In genomic region chr21:43603641-43604504, GRCh38 we compare ENCODE assay signal across 11 cellular contexts. TPM values are rescaled to one million over a fixed set of nuclear protein-coding genes. Genes with fewer than 3 reads are reported as not detected.
DNase-seq lines count a peak whose midpoint lies in the region; ATAC-seq and TF ChIP-seq lines count a peak whose summit lies in the region.
"Had no signal": no experiment of that assay in that cellular context is flagged by ENCODE, and none has a peak within 500 bp of the region (broad histone marks: within the 10 kb centered on the region; RNA-seq: fewer than 3 reads in every experiment).

No MANE protein-coding gene starts in this region.

- no peaks in the 10 kb centered on the region for H3K9me3 ChIP-seq in skeletal muscle satellite cell (replicated peaks; ENCODE audit: low read length)
- H3K9me3 ChIP-seq in OCI-LY7 (ENCODE audit: low read length): no peaks in the 10 kb centered on the region

- CTCF ChIA-PET in OCI-LY7 (lab: Charles Lee; ENCODE audit: unreplicated experiment): no interaction called here

- no peak overlapping the region for H3K27ac ChIP-seq in OCI-LY7 (ENCODE audit: low read depth, low read length, poor library complexity, severe bottlenecking)

- BruUV-seq in OCI-LY7 (replicated peaks; lab: Mats Ljungman, UMichigan): no TSS peak

- H3K4me2 ChIP-seq in skeletal muscle satellite cell (ENCODE audit: low read length): no peak overlapping the region
- no peak overlapping the region for H3K4me2 ChIP-seq in OCI-LY7 (ENCODE audit: low read length)

- H3K36me3 ChIP-seq in skeletal muscle satellite cell (ENCODE audit: insufficient read depth, low read length): no peaks in the 10 kb centered on the region
- H3K36me3 ChIP-seq in OCI-LY7 (ENCODE audit: insufficient read depth, low read length): no peaks in the 10 kb centered on the region

- H3K4me3 ChIP-seq in foreskin fibroblast (ENCODE audit: low read depth in 1 of 2, low read length in 2 of 2) (no peak overlapping the region), skeletal muscle satellite cell (ENCODE audit: low read length) (no peak overlapping the region), OCI-LY7 (ENCODE audit: low read depth, low read length, poor library complexity, severe bottlenecking) (no peak overlapping the region)

- H3K4me1 ChIP-seq in skeletal muscle satellite cell (ENCODE audit: control insufficient read depth, insufficient read depth, low read length): peaks cover 90% of the 10 kb centered on the region
- peaks cover 4% of the 10 kb centered on the region for H3K4me1 ChIP-seq in OCI-LY7 (ENCODE audit: insufficient read depth, low read length, poor library complexity, severe bottlenecking)

- no peaks in the 10 kb centered on the region for H3K27me3 ChIP-seq in skeletal muscle satellite cell (ENCODE audit: control insufficient read depth, insufficient read depth, low read length)

- no peaks in the 10 kb centered on the region for H4K20me1 ChIP-seq in OCI-LY7 (ENCODE audit: insufficient read depth, low read length)

- no peaks in the 10 kb centered on the region for H3K79me2 ChIP-seq in OCI-LY7 (ENCODE audit: insufficient read depth, low read depth, low read length)

- H3K9ac ChIP-seq in skeletal muscle satellite cell (ENCODE audit: low read depth, low read length): peak overlapping the region; percentile 15

- intact Hi-C loops in OCI-LY7 (cut with micrococcal nuclease; ENCODE audit: unreplicated experiment): no loop called here

- ATAC-seq in GM21723 (IDR thresholded peaks at IDR 0.05; ENCODE audit: unreplicated experiment): no peak
- ATAC-seq: PC-3; stimulated activated memory B cell treated with anti-CD40 and anti-IgM and Interleukin-4, amounts not matched to agents 10 μg/mL and 1 μg/mL and 100 μg/mL, for 72 hours had no signal

- TF ChIP-seq CTCF in foreskin fibroblast (IDR thresholded peaks at IDR 0.05; ENCODE audit: low read depth, low read length) (no peak), OCI-LY7 (conservative IDR thresholded peaks at IDR 0.05; ENCODE audit: low read length) (no peak)

- H2AFZ ChIP-seq in OCI-LY7 (ENCODE audit: low read length): no peak overlapping the region

- peak; percentile 26 for DNase-seq in DMS53 (lab: John Stamatoyannopoulos, UW)
- no peak for DNase-seq in DMS53 treated with DMSO at 0.1 percent for 48 hours (lab: John Stamatoyannopoulos, UW; ENCODE audit: unreplicated experiment)
- peak; percentile 35 for DNase-seq in SK-N-DZ (ENCODE audit: low spot score)
- DNase-seq in foreskin fibroblast: peak; percentile 63 to 72
- DNase-seq in OCI-LY7 (ENCODE audit: low spot score): no peak
- DNase-seq in HPDE6-E6E7 (ENCODE audit: extremely low spot score): no peak
- DNase-seq: NCI-H1105 treated with DMSO at 0.1 percent for 48 hours, PC-3 had no signal

- no peaks in the 10 kb centered on the region for H3K9me2 ChIP-seq in OCI-LY7 (ENCODE audit: insufficient read depth, low read length)

- POLR2A ChIA-PET in OCI-LY7 (lab: Charles Lee): no interaction called here

RNA-seq across cellular contexts. Expression of gene HSF2BP, which starts 55.4 kb away (rescaled TPM):
- polyA plus RNA-seq in SK-N-DZ (2014; cell fraction: cytosol; rRNA removed): 1.1 and 1.8 TPM in 2 replicates
- polyA plus RNA-seq in SK-N-DZ (2014; cell fraction: nucleus; rRNA removed): 2.9 TPM in 1 of 2 replicates, not detected in the other
- total RNA-seq in skeletal muscle satellite cell (2012; rRNA removed): 0.87 and 1.5 TPM in 2 replicates
- 3.5 and 6.8 TPM in 2 replicates for total RNA-seq in OCI-LY7 (2014; rRNA removed; shearing (Covaris generic))
- total RNA-seq in OCI-LY7 (2022): 5.0 and 5.1 TPM in 2 replicates

RNA-seq across cellular contexts. Expression of gene RRP1B, which starts 55.5 kb away (rescaled TPM):
- 38.8 and 47.9 TPM in 2 replicates for polyA plus RNA-seq in SK-N-DZ (2014; cell fraction: cytosol; rRNA removed)
- 26.7 and 27.6 TPM in 2 replicates for polyA plus RNA-seq in SK-N-DZ (2014; cell fraction: nucleus; rRNA removed)
- 28.0 and 32.7 TPM in 2 replicates for total RNA-seq in skeletal muscle satellite cell (2012; rRNA removed)
- 53.4 and 58.6 TPM in 2 replicates for total RNA-seq in OCI-LY7 (2014; rRNA removed; shearing (Covaris generic))
- total RNA-seq in OCI-LY7 (2022): 67.6 and 74.5 TPM in 2 replicates

Comparison
In these comparisons a context has a peak if more than half of its experiments do, and no peak if none do; other contexts are left out.
1. DNase-seq: peak in DMS53 (single experiment), SK-N-DZ (single experiment) and foreskin fibroblast (2 of 2); none in DMS53 treated with DMSO at 0.1 percent for 48 hours (single experiment), OCI-LY7 (single experiment) and HPDE6-E6E7 (single experiment).